25 cellular contexts compared by ENCODE assay signal in the genomic region with DNA sequence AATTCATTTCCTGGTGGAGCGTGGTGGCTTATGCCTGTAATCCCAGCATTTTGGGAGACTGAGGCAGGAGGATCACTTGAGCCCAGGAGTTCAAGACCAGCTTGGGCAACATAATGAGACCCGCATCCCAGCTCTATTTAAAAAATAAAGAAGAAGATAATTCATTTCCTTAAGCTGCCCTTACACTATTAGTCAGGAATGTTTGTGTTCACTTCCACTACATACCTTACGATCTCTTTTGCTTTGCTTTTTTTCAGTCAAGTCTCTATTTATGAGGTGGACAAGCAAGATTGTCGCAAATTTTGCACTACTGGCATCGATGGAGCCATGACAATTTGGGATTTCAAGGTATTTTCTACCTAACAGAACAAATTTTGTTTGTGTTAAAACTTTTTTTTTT. TPM values are rescaled to one million over a fixed set of nuclear protein-coding genes. Genes with fewer than 3 reads are reported as not detected.
DNase-seq lines count a peak whose midpoint lies in the region; ATAC-seq and TF ChIP-seq lines count a peak whose summit lies in the region.
"Had no signal": no experiment of that assay in that cellular context is flagged by ENCODE, and none has a peak within 500 bp of the region (broad histone marks: within the 10 kb centered on the region; RNA-seq: fewer than 3 reads in every experiment).

No MANE protein-coding gene starts in this region.

- no peak overlapping the region for H3K4ac ChIP-seq in IMR-90 (ENCODE audit: low read depth, low read length)

- H4K20me1 ChIP-seq in IMR-90 (ENCODE audit: insufficient read depth, low read length) = peaks cover 24% of the 10 kb centered on the region

- H3K4me3 ChIP-seq in IMR-90 (ENCODE audit: insufficient read depth, low read depth, low read length) (no peak overlapping the region), brain microvascular endothelial cell (ENCODE audit: low read depth, low read length) (no peak overlapping the region), mesodermal cell (ENCODE audit: extremely low read depth, insufficient read depth, low read length, poor library complexity, severe bottlenecking) (no peak overlapping the region)
- H3K4me3 ChIP-seq: BLaER1 treated with 17β-estradiol and CSF1 and Interleukin-3, amounts not matched to agents 10 nM and 100 nM; GM12878 had no signal

- no peak for TF ChIP-seq RAD21 in IMR-90 (IDR thresholded peaks at IDR 0.05; ENCODE audit: low read length)

- peak overlapping the region; percentile 42 for H2BK5ac ChIP-seq in IMR-90 (ENCODE audit: low read depth, low read length, poor library complexity, severe bottlenecking)

- TF ChIP-seq CTCF in IMR-90 (conservative IDR thresholded peaks at IDR 0.05; ENCODE audit: low read depth, low read length) (no peak), brain microvascular endothelial cell (IDR thresholded peaks at IDR 0.05; ENCODE audit: low read depth, low read length, missing control alignments) (no peak)

- H3K23ac ChIP-seq in IMR-90 (ENCODE audit: low read depth, low read length) = no peak overlapping the region

- POLR2A ChIA-PET in IMR-90 (lab: Charles Lee; ENCODE audit: unreplicated experiment) = no interaction called here

- no peak overlapping the region for H2BK15ac ChIP-seq in IMR-90 (ENCODE audit: low read depth, low read length)

- no peak overlapping the region for H2AFZ ChIP-seq in IMR-90 (replicated peaks; ENCODE audit: low read length, poor library complexity)

- H2AK5ac ChIP-seq in IMR-90 (ENCODE audit: low read depth, low read length) = no peak overlapping the region

- H3K27me3 ChIP-seq in IMR-90 (ENCODE audit: control insufficient read depth, insufficient read depth, low read length) (no peaks in the 10 kb centered on the region), brain microvascular endothelial cell (replicated peaks) (no peaks in the 10 kb centered on the region)
- H3K27me3 ChIP-seq: BLaER1 treated with 17β-estradiol and CSF1 and Interleukin-3, amounts not matched to agents 10 nM and 100 nM had no signal

- no peak overlapping the region for H3K18ac ChIP-seq in IMR-90 (ENCODE audit: low read depth, low read length)

- H3K79me1 ChIP-seq in IMR-90 (ENCODE audit: low read depth in 1 of 2, low read length in 2 of 2) = peaks cover 16 to 44% of the 10 kb centered on the region in 2 experiments; a peak in 3 of 4 replicates

- peaks cover 6% of the 10 kb centered on the region for H3K9me1 ChIP-seq in IMR-90 (ENCODE audit: insufficient read depth, low read length)

- no peak for TF ChIP-seq POLR2A in IMR-90 (IDR thresholded peaks at IDR 0.05; ENCODE audit: low read depth, low read length)

- H3K36me3 ChIP-seq in IMR-90 (ENCODE audit: control insufficient read depth, insufficient read depth, low read length) = peaks cover 49% of the 10 kb centered on the region
- H3K36me3 ChIP-seq in brain microvascular endothelial cell (replicated peaks) = peaks cover 70% of the 10 kb centered on the region
- peaks cover 74% of the 10 kb centered on the region for H3K36me3 ChIP-seq in mesodermal cell (ENCODE audit: control insufficient read depth, insufficient read depth, low read length)

- CTCF ChIA-PET in IMR-90 (lab: Yijun Ruan, JAX) = no interaction called here

- intact Hi-C loops in IMR-90 (cut with micrococcal nuclease) (no loop called here), sciatic nerve (cut with DNase I) (no loop called here)

- DNase-seq in IMR-90 (peak; percentile 22), brain microvascular endothelial cell (no peak), caudate nucleus (lab: John Stamatoyannopoulos, UW) (no peak), sciatic nerve (ENCODE audit: low spot score) (no peak), hepatic stellate cell (ENCODE audit: low spot score) (no peak)
- DNase-seq: ACHN; Caco-2; CD4-positive, alpha-beta memory T cell; DMS 273 treated with DMSO at 0.1 percent for 48 hours; DMS79 treated with DMSO at 0.1 percent for 48 hours; H7; KG1; NCI-H1092 treated with DMSO at 0.1 percent for 48 hours; NCI-H1436 treated with DMSO at 0.1 percent for 48 hours; NCI-H1930; NCI-H2227 treated with DMSO at 0.1 percent for 48 hours; NCI-H510A treated with DMSO at 0.1 percent for 48 hours; NCI-H748 treated with DMSO at 0.1 percent for 48 hours; SIG-M5 had no signal

- H3K27ac ChIP-seq in IMR-90 (ENCODE audit: insufficient read depth, low read length) = peak overlapping the region; percentile 3; the same call in 1 of the 2 replicates
- peak overlapping the region; percentile 69 for H3K27ac ChIP-seq in brain microvascular endothelial cell
- peak overlapping the region; percentile 51 for H3K27ac ChIP-seq in mesodermal cell (ENCODE audit: low read depth, low read length, severe bottlenecking)
- H3K27ac ChIP-seq in caudate nucleus (ENCODE audit: low read depth, low read length) = no peak overlapping the region
- H3K27ac ChIP-seq: BLaER1 treated with 17β-estradiol and CSF1 and Interleukin-3, amounts not matched to agents 10 nM and 100 nM; HL-60 had no signal

- H4K5ac ChIP-seq in IMR-90 (ENCODE audit: low read depth, low read length) = no peak overlapping the region

- peak; percentile 36 for ATAC-seq in IMR-90 (ENCODE audit: low read depth)
- no peak for ATAC-seq in HG02938 (IDR thresholded peaks at IDR 0.05; ENCODE audit: unreplicated experiment)
- ATAC-seq in sciatic nerve = no peak
- ATAC-seq: GM12878, HepG2 had no signal

- WGBS in IMR-90 (ENCODE audit: extremely low coverage in 2 of 2, insufficient read length in 1 of 2), 2 experiments = no CpG with 5 or more reads among the region's 5 CpGs
- WGBS in mesodermal cell (ENCODE audit: insufficient coverage in 2 of 2), 2 experiments = 90 to 96% methylated on average over 2 to 4 of the region's 5 CpGs

- BruUV-seq in IMR-90 (replicated peaks; lab: Mats Ljungman, UMichigan) = no TSS peak

- H2AK9ac ChIP-seq in IMR-90 (replicated peaks; ENCODE audit: low read depth, low read length, poor library complexity) = no peak overlapping the region

- no peak overlapping the region for H3K9ac ChIP-seq in IMR-90 (ENCODE audit: low read depth, low read length)
- H3K9ac ChIP-seq: BLaER1 treated with 17β-estradiol and CSF1 and Interleukin-3, amounts not matched to agents 10 nM and 100 nM had no signal

- in situ Hi-C loops in IMR-90 (cut with MboI; ENCODE audit: low sequenced_read_pairs) (no loop called here), brain microvascular endothelial cell (cut with HindIII; ENCODE audit: low pct_ligation_motif_present, low sequenced_read_pairs) (no loop called here)

- no peak overlapping the region for H4K91ac ChIP-seq in IMR-90 (ENCODE audit: insufficient read depth, low read depth, low read length)

- H3K56ac ChIP-seq in IMR-90 (ENCODE audit: extremely low read depth, insufficient read depth, low read length) = no peak overlapping the region

- H4K8ac ChIP-seq in IMR-90 (ENCODE audit: low read depth in 2 of 2, low read length in 2 of 2) = no peak overlapping the region; a peak in 1 of 4 replicates

- H3K4me2 ChIP-seq in IMR-90 (ENCODE audit: low read depth, low read length) = no peak overlapping the region
- H3K4me2 ChIP-seq: BLaER1 treated with 17β-estradiol and CSF1 and Interleukin-3, amounts not matched to agents 10 nM and 100 nM had no signal

- H3K4me1 ChIP-seq in IMR-90 (ENCODE audit: control insufficient read depth, insufficient read depth, low read length) (peaks cover 2% of the 10 kb centered on the region; the same call in 1 of the 2 replicates), mesodermal cell (ENCODE audit: control insufficient read depth, insufficient read depth, low read length, poor library complexity, severe bottlenecking) (peaks cover 3% of the 10 kb centered on the region)

- no peaks in the 10 kb centered on the region for H3K9me3 ChIP-seq in IMR-90 (ENCODE audit: control insufficient read depth, insufficient read depth, low read length)
- H3K9me3 ChIP-seq in mesodermal cell (ENCODE audit: control insufficient read depth, low read length) = no peaks in the 10 kb centered on the region
- H3K9me3 ChIP-seq: BLaER1 treated with 17β-estradiol and CSF1 and Interleukin-3, amounts not matched to agents 10 nM and 100 nM; Caco-2 had no signal

- H2BK120ac ChIP-seq in IMR-90 (ENCODE audit: low read depth, low read length) = no peak overlapping the region

- H2BK20ac ChIP-seq in IMR-90 (ENCODE audit: low read depth, low read length) = 0 out of 2 replicates have a peak overlapping the region, but pooled peaks have one; percentile 11

- dilution Hi-C loops in IMR-90 (cut with HindIII; ENCODE audit: low sequenced_read_pairs, unreplicated experiment) = no loop called here

- 0 out of 2 replicates have a peak overlapping the region, but pooled peaks have one; percentile 70 for H3K14ac ChIP-seq in IMR-90 (replicated peaks; ENCODE audit: low read depth, low read length)

TF ChIP-seq in IMR-90, 13 proteins besides CTCF, POLR2A, EP300 and RAD21:
- no peak for TF ChIP-seq MAZ (IDR thresholded peaks at IDR 0.05; ENCODE audit: borderline replicate concordance, low read depth, low read length)

RNA-seq across cellular contexts. Expression of a gene that starts 11.2 kb away (rescaled TPM):
- 243 and 351 TPM in 2 replicates for total RNA-seq in IMR-90 (2012; rRNA removed)
- polyA plus RNA-seq in IMR-90 (2012; rRNA removed) = 488 and 548 TPM in 2 replicates
- polyA plus RNA-seq in IMR-90 (2012; cell fraction: cytosol; rRNA removed) = 590 and 650 TPM in 2 replicates
- 160 and 428 TPM in 2 replicates for polyA plus RNA-seq in IMR-90 (2012; cell fraction: nucleus; rRNA removed; ENCODE audit: low replicate concordance)
- 162 TPM for polyA plus RNA-seq in mesodermal cell (2013, experiment 1 of 2)
- 149 TPM for polyA plus RNA-seq in mesodermal cell (2013, experiment 2 of 2)
- total RNA-seq in sciatic nerve = 125 TPM

RNA-seq across cellular contexts. Expression of a gene that starts 37.6 kb away (rescaled TPM):
- total RNA-seq in IMR-90 (2012; rRNA removed) (321 and 327 TPM in 2 replicates), sciatic nerve (110 TPM)
- polyA plus RNA-seq in IMR-90 (2012; rRNA removed) = 253 and 260 TPM in 2 replicates
- 307 and 343 TPM in 2 replicates for polyA plus RNA-seq in IMR-90 (2012; cell fraction: cytosol; rRNA removed)
- 103 and 113 TPM in 2 replicates for polyA plus RNA-seq in IMR-90 (2012; cell fraction: nucleus; rRNA removed; ENCODE audit: low replicate concordance)
- polyA plus RNA-seq in mesodermal cell (2013, experiment 1 of 2) = 155 TPM
- 145 TPM for polyA plus RNA-seq in mesodermal cell (2013, experiment 2 of 2)

RNA-seq across cellular contexts. Expression of a gene that starts 45.1 kb away (rescaled TPM):
- total RNA-seq in IMR-90 (2012; rRNA removed) (40.3 and 124 TPM in 2 replicates), sciatic nerve (76.1 TPM)
- polyA plus RNA-seq in IMR-90 (2012; rRNA removed) = 123 and 193 TPM in 2 replicates
- 86.2 and 146 TPM in 2 replicates for polyA plus RNA-seq in IMR-90 (2012; cell fraction: cytosol; rRNA removed)
- 22.9 and 59.0 TPM in 2 replicates for polyA plus RNA-seq in IMR-90 (2012; cell fraction: nucleus; rRNA removed; ENCODE audit: low replicate concordance)
- 125 TPM for polyA plus RNA-seq in mesodermal cell (2013, experiment 1 of 2)
- polyA plus RNA-seq in mesodermal cell (2013, experiment 2 of 2) = 126 TPM

RNA-seq across cellular contexts. Expression of a gene that starts 45.5 kb away (rescaled TPM):
- total RNA-seq in IMR-90 (2012; rRNA removed) = 72.6 and 111 TPM in 2 replicates
- 94.2 and 97.2 TPM in 2 replicates for polyA plus RNA-seq in IMR-90 (2012; rRNA removed)
- 45.7 and 87.3 TPM in 2 replicates for polyA plus RNA-seq in IMR-90 (2012; cell fraction: cytosol; rRNA removed)
- polyA plus RNA-seq in IMR-90 (2012; cell fraction: nucleus; rRNA removed; ENCODE audit: low replicate concordance) = 26.6 and 74.7 TPM in 2 replicates
- polyA plus RNA-seq in mesodermal cell (2013, experiment 1 of 2) = 103 TPM
- polyA plus RNA-seq in mesodermal cell (2013, experiment 2 of 2) = 113 TPM
- total RNA-seq in sciatic nerve = 59.2 TPM
